ENCODE assay signal across 31 cellular contexts in the genomic region with DNA sequence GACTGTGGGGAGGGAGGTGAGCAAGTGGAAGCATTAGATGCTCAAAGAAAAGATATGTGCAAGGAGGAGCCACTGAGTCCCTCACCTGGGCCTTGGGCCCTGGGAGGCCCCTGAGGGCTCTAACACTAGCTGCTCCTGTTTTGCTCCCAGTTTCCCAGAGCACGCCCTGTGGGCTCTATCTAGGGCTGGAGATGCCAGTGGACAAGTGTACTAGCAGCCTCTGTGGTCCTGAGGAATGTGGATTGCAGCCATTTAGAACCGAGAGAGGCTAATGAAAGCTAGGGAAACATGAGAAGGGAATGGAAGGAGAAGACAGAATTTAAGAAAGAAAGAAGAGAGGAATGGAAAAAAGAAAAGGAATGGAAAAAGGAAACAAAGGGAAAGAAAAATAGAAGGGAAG. TPM values are rescaled to one million over a fixed set of nuclear protein-coding genes. Genes with fewer than 3 reads are reported as not detected.
"Had no signal": no experiment of that assay in that cellular context is flagged by ENCODE, and none has a peak within 500 bp of the region (broad histone marks: within the 10 kb centered on the region; RNA-seq: fewer than 3 reads in every experiment).

No MANE protein-coding gene starts in this region.

- H3K9me3 ChIP-seq: Peyer's patch, SJCRH30 had no signal

- H3K27me3 ChIP-seq: brain microvascular endothelial cell, SJCRH30 had no signal

- H3K4me3 Mint-ChIP-seq: activated CD4-positive, alpha-beta memory T cell treated with anti-CD3 and anti-CD28 coated beads, Interleukin-2, amount 10 ng/mL, durations not matched to agents 7 days and 5 days; activated CD4-positive, alpha-beta T cell treated with anti-CD3 and anti-CD28 coated beads, Interleukin-2, amount 10 ng/mL, durations not matched to agents 7 days and 5 days; activated naive CD4-positive, alpha-beta T cell treated with anti-CD3 and anti-CD28 coated beads for 36 hours; activated naive CD8-positive, alpha-beta T cell; activated T-helper 17 cell treated with anti-CD3 and anti-CD28 coated beads, Interleukin-2, amount 50 U/mL, for 72 hours had no signal

- H3K9me3 Mint-ChIP-seq: activated CD4-positive, alpha-beta memory T cell treated with anti-CD3 and anti-CD28 coated beads, Interleukin-2, amount 10 ng/mL, durations not matched to agents 7 days and 5 days; activated naive CD4-positive, alpha-beta T cell treated with anti-CD3 and anti-CD28 coated beads for 36 hours had no signal

- DNase-seq: activated CD4-positive, alpha-beta memory T cell treated with anti-CD3 and anti-CD28 coated beads, Interleukin-2, amount 10 ng/mL, durations not matched to agents 7 days and 5 days; activated CD4-positive, alpha-beta T cell treated with anti-CD3 and anti-CD28 coated beads, Interleukin-2, amount 10 ng/mL, durations not matched to agents 7 days and 5 days; activated CD4-positive, CD25-positive, alpha-beta regulatory T cell; activated gamma-delta T cell; activated naive CD4-positive, alpha-beta T cell treated with anti-CD3 and anti-CD28 coated beads for 36 hours; activated T-cell treated with anti-CD3 and anti-CD28 coated beads for 4 hours; activated T-cell treated with anti-CD3 and anti-CD28 coated beads, Interleukin-2, amount 50 U/mL, for 48 hours; amygdala; brain microvascular endothelial cell; Karpas-422; NCI-H1092 treated with DMSO at 0.1 percent for 48 hours; NCI-H1436; NCI-H1694 treated with DMSO at 0.1 percent for 48 hours; NCI-H2029 treated with DMSO at 0.1 percent for 48 hours; NCI-H345; NCI-H510A; NCI-H69; Peyer's patch; Right ventricle myocardium superior; SJCRH30; SW 1271; T-helper 2 cell; T1000 had no signal

- H3K4me1 Mint-ChIP-seq: activated T-helper 17 cell treated with anti-CD3 and anti-CD28 coated beads, Interleukin-2, amount 50 U/mL, for 72 hours had no signal

- H3K4me1 ChIP-seq: SJCRH30 had no signal

- H3K27ac Mint-ChIP-seq: activated CD4-positive, alpha-beta memory T cell treated with anti-CD3 and anti-CD28 coated beads, Interleukin-2, amount 10 ng/mL, durations not matched to agents 7 days and 5 days; activated CD4-positive, alpha-beta T cell treated with anti-CD3 and anti-CD28 coated beads, Interleukin-2, amount 10 ng/mL, durations not matched to agents 7 days and 5 days; activated naive CD4-positive, alpha-beta T cell treated with anti-CD3 and anti-CD28 coated beads for 36 hours; activated naive CD8-positive, alpha-beta T cell; activated T-helper 17 cell treated with anti-CD3 and anti-CD28 coated beads, Interleukin-2, amount 50 U/mL, for 72 hours had no signal

- FAIRE-seq: K562, TTC549 had no signal

- ATAC-seq: activated T-helper 17 cell treated with anti-CD3 and anti-CD28 coated beads, Interleukin-2, amount 50 U/mL, for 72 hours; K562; SK-N-SH treated with all-trans-retinoic acid at 6 μM for 48 hours had no signal

- H3K36me3 ChIP-seq: brain microvascular endothelial cell, cardiac muscle cell, Peyer's patch, SJCRH30 had no signal

- H3K4me3 ChIP-seq: cardiac muscle cell, K562, Peyer's patch, SJCRH30 had no signal

- H3K36me3 Mint-ChIP-seq: activated naive CD8-positive, alpha-beta T cell had no signal

- H3K27ac ChIP-seq: brain microvascular endothelial cell, cardiac muscle cell, Peyer's patch, RWPE1, SJCRH30 had no signal

RNA-seq across cellular contexts. Expression of a gene that starts 10.0 kb away (rescaled TPM):
- total RNA-seq: activated CD4-positive, alpha-beta memory T cell treated with anti-CD3 and anti-CD28 coated beads, Interleukin-2, amount 10 ng/mL, durations not matched to agents 7 days and 5 days; activated CD4-positive, alpha-beta T cell treated with anti-CD3 and anti-CD28 coated beads, Interleukin-2, amount 10 ng/mL, durations not matched to agents 7 days and 5 days; activated CD8-positive, alpha-beta memory T cell treated with anti-CD3 and anti-CD28 coated beads for 36 hours; activated naive CD4-positive, alpha-beta T cell treated with anti-CD3 and anti-CD28 coated beads for 36 hours; activated T-helper 17 cell treated with anti-CD3 and anti-CD28 coated beads, Interleukin-2, amount 50 U/mL, for 72 hours; cardiac muscle cell had no signal
- polyA plus RNA-seq: cardiac muscle cell had no signal
